ENCODE assay signal across 8 cellular contexts in genomic region chr6:33744001-33744848, GRCh38. TPM values are rescaled to one million over a fixed set of nuclear protein-coding genes. Genes with fewer than 3 reads are reported as not detected.
DNase-seq lines count a peak whose midpoint lies in the region; ATAC-seq and TF ChIP-seq lines count a peak whose summit lies in the region.

No MANE protein-coding gene starts in this region.

- ATAC-seq in left ventricle myocardium superior = peak; percentile 28
- ATAC-seq in aorta (ENCODE audit: low FRiP score) = peak; percentile 74
- ATAC-seq in HG02973 (IDR thresholded peaks at IDR 0.05; ENCODE audit: unreplicated experiment) = no peak

- no peaks in the 10 kb centered on the region for H3K9me3 ChIP-seq in adrenal gland (replicated peaks in 1 of 3)
- H3K9me3 ChIP-seq in aorta (ENCODE audit: control insufficient read depth, low read length) = no peaks in the 10 kb centered on the region

- H3K4me1 ChIP-seq in adrenal gland (replicated peaks in 1 of 2) (peaks cover 0 to 4% of the 10 kb centered on the region in 2 donors), aorta (ENCODE audit: control insufficient read depth in 1 of 2, insufficient read depth in 2 of 2, low read length in 2 of 2) (no peaks in the 10 kb centered on the region)

- no peak for TF ChIP-seq POLR2A in adrenal gland (IDR thresholded peaks at IDR 0.05)

- DNase-seq in GM03348 (ENCODE audit: low spot score) = peak; percentile 91
- DNase-seq in NCI-H1436 treated with DMSO at 0.1 percent for 48 hours (lab: John Stamatoyannopoulos, UW) = peak; percentile 35
- peak; percentile 57 for DNase-seq in T follicular helper cell (ENCODE audit: low read depth)
- DNase-seq in adrenal gland = peak; percentile 60 to 86 (median 72)
- DNase-seq in left ventricle myocardium superior = peak; percentile 81
- DNase-seq in renal cortical epithelial cell (ENCODE audit: low read depth) = peak; percentile 72
- DNase-seq in aorta = peak; percentile 70 to 90

- 17 to 25% (median 24%) methylated on average over 11 of the region's 11 CpGs for WGBS in adrenal gland, 4 donors
- WGBS in aorta, 2 donors = 33 to 35% methylated on average over 11 of the region's 11 CpGs

- intact Hi-C loops in adrenal gland (cut with DNase I) = no loop called here
- intact Hi-C loops in left ventricle myocardium superior (cut with micrococcal nuclease) = no loop called here
- intact Hi-C loops in aorta (cut with DNase I) = loop anchor here in 1 of 2 donors (5.0 kb wide), 1 partner anchor 408 kb away; no protein-coding TSS in a partner anchor

- H3K36me3 ChIP-seq in adrenal gland (replicated peaks in 1 of 2) = no peaks in the 10 kb centered on the region
- no peaks in the 10 kb centered on the region for H3K36me3 ChIP-seq in aorta (ENCODE audit: control insufficient read depth in 1 of 2, insufficient read depth in 2 of 2, low read length in 1 of 2)

- H3K4me3 ChIP-seq in adrenal gland (no peak overlapping the region), aorta (ENCODE audit: low read length in 2 of 2) (no peak overlapping the region)

- H3K27ac ChIP-seq in adrenal gland (peak overlapping the region in 1 of 5 donors; percentile 72), aorta (ENCODE audit: low read depth in 1 of 2, low read length in 2 of 2) (no peak overlapping the region)

- H3K27me3 ChIP-seq in adrenal gland (peaks cover 20% of the 10 kb centered on the region), aorta (ENCODE audit: control insufficient read depth in 1 of 2, insufficient read depth in 2 of 2, low read length in 1 of 2) (no peaks in the 10 kb centered on the region)

- peak; percentile 72 to 86 (median 82) for TF ChIP-seq CTCF in adrenal gland (IDR thresholded peaks at IDR 0.05)

RNA-seq across cellular contexts. Expression of gene IP6K3, which starts 2.5 kb away (rescaled TPM):
- total RNA-seq in adrenal gland = 1 to 10 TPM in 3 of 8 donors, under 1 TPM in 2, not detected in 3; 0.22 to 1.6 (median 1.1) TPM
- polyA plus RNA-seq in adrenal gland = under 1 TPM; 0.32 to 0.71 (median 0.44) TPM
- total RNA-seq in left ventricle myocardium superior = 47.5 TPM
- 2.9 and 3.0 TPM in 2 replicates for total RNA-seq in renal cortical epithelial cell
- 1 to 10 TPM in 1 of 2 donors, not detected in 1; 1.0 TPM for total RNA-seq in aorta
- polyA plus RNA-seq in aorta = under 1 TPM in 1 of 2 donors, not detected in 1; 0.63 TPM

RNA-seq across cellular contexts. Expression of gene UQCC2, which starts 32.7 kb away (rescaled TPM):
- 10 to 100 TPM in 7 of 8 donors, 1 to 10 TPM in 1; 7.4 to 89.8 (median 50.8) TPM for total RNA-seq in adrenal gland
- polyA plus RNA-seq in adrenal gland = 100 to 1,000 TPM in 2 of 3 donors, 10 to 100 TPM in 1; 74.9 to 214 (median 168) TPM
- 190 TPM for total RNA-seq in left ventricle myocardium superior
- 10.5 and 40.5 TPM in 2 replicates for total RNA-seq in renal cortical epithelial cell
- 10 to 100 TPM; 19.5 to 24.0 TPM for total RNA-seq in aorta
- 10 to 100 TPM; 14.7 to 48.2 TPM for polyA plus RNA-seq in aorta

RNA-seq across cellular contexts. Expression of gene LEMD2, which starts 44.7 kb away (rescaled TPM):
- total RNA-seq in adrenal gland (10 to 100 TPM; 44.6 to 76.6 (median 58.3) TPM), left ventricle myocardium superior (22.5 TPM), renal cortical epithelial cell (50.2 and 52.4 TPM in 2 replicates), aorta (10 to 100 TPM; 46.6 to 59.8 TPM)
- polyA plus RNA-seq in adrenal gland (100 to 1,000 TPM in 2 of 3 donors, 10 to 100 TPM in 1; 32.4 to 121 (median 104) TPM), aorta (10 to 100 TPM; 19.4 to 85.6 TPM)

RNA-seq across cellular contexts. Expression of gene MLN, which starts 59.6 kb away (rescaled TPM):
- total RNA-seq in adrenal gland (not detected), left ventricle myocardium superior (not detected), renal cortical epithelial cell (not detected in 2 replicates), aorta (not detected)
- polyA plus RNA-seq in adrenal gland (not detected), aorta (1 to 10 TPM in 1 of 2 donors, not detected in 1; 2.6 TPM)

Comparison
In these comparisons a context has a peak if more than half of its experiments do, and no peak if none do; other contexts are left out.
1. DNase-seq: peak in every context shown above with its lines; median percentile 91 in GM03348; 81 in left ventricle myocardium superior; 80 in aorta; 72 in adrenal gland; 72 in renal cortical epithelial cell; 57 in T follicular helper cell; 35 in NCI-H1436 treated with DMSO at 0.1 percent for 48 hours.
2. RNA of gene IP6K3, which starts 2.5 kb away (total RNA-seq): 47.5 TPM in left ventricle myocardium superior (single experiment); 2.9 to 3.0 TPM in renal cortical epithelial cell, 1.0 TPM in aorta and 0.22 to 1.6 TPM in adrenal gland; every median in the first group is over 10 times any median in the second.